Comparison of ENCODE assay signal across 20 cellular contexts in genomic region chr9:137613738-137614523, GRCh38. TPM values are rescaled to one million over a fixed set of nuclear protein-coding genes. Genes with fewer than 3 reads are reported as not detected.
DNase-seq lines count a peak whose midpoint lies in the region; ATAC-seq, FAIRE-seq and TF ChIP-seq lines count a peak whose summit lies in the region.
"Had no signal": no experiment of that assay in that cellular context is flagged by ENCODE, and none has a peak within 500 bp of the region (broad histone marks: within the 10 kb centered on the region; RNA-seq: fewer than 3 reads in every experiment).

No MANE protein-coding gene starts in this region.

- H4K20me1 ChIP-seq in PC-3 (ENCODE audit: low read length) (no peaks in the 10 kb centered on the region), H1 (replicated peaks in 1 of 2; ENCODE audit: control insufficient read depth in 1 of 2, insufficient read depth in 2 of 2, low read length in 2 of 2) (peaks cover 10 to 21% of the 10 kb centered on the region in 2 experiments), OCI-LY7 (ENCODE audit: insufficient read depth, low read length) (no peaks in the 10 kb centered on the region; the same call in 1 of the 2 replicates)

- no peak overlapping the region for H3K4me2 ChIP-seq in PC-3 (ENCODE audit: low read length)
- no peak overlapping the region for H3K4me2 ChIP-seq in H1 (ENCODE audit: insufficient read depth in 1 of 2, low read depth in 2 of 2, low read length in 2 of 2)
- H3K4me2 ChIP-seq in OCI-LY7 (ENCODE audit: low read length) = no peak overlapping the region
- H3K4me2 ChIP-seq: GM23338 had no signal

- DNase-seq in PC-3 (no peak), H1 (ENCODE audit: low read depth in 1 of 2, low spot score in 2 of 2) (no peak), osteocyte (ENCODE audit: extremely low spot score, unreplicated experiment) (no peak), HT-29 (ENCODE audit: low spot score) (no peak), HK-2 (ENCODE audit: unreplicated experiment) (no peak), OCI-LY7 (ENCODE audit: low spot score) (no peak), KBM-7 (no peak)
- DNase-seq: CD4-positive, alpha-beta T cell; kidney glomerular epithelial cell; MV-4-11; NCI-H2029 treated with DMSO at 0.1 percent for 48 hours; NCI-H446; SHP77 treated with DMSO at 0.1 percent for 48 hours; stimulated activated naive CD8-positive, alpha-beta T cell treated with anti-CD3 and anti-CD28 coated beads, Interleukin-15, Interleukin-2, amounts not matched to agents 100 U/mL and 50 U/mL, for 24 hours had no signal

- no peaks in the 10 kb centered on the region for H3K27me3 Mint-ChIP-seq in osteocyte (ENCODE audit: unreplicated experiment)
- H3K27me3 Mint-ChIP-seq: CD4-positive, alpha-beta T cell had no signal

- BruUV-seq in PC-3 (replicated peaks; lab: Mats Ljungman, UMichigan) (no TSS peak), OCI-LY7 (replicated peaks; lab: Mats Ljungman, UMichigan) (no TSS peak)

- H2BK120ac ChIP-seq in H1 (replicated peaks; ENCODE audit: low read depth, low read length) = no peak overlapping the region

- no peak for TF ChIP-seq POLR2A in H1 (IDR thresholded peaks at IDR 0.05; ENCODE audit: control extremely low read depth in 1 of 2, low read depth in 2 of 2, low read length in 2 of 2)

- H4K8ac ChIP-seq in H1 (ENCODE audit: extremely low read depth, insufficient read depth, low read length) = peak overlapping the region; percentile 3; the same call in 1 of the 2 replicates

- ATAC-seq in PC-3 = no peak
- ATAC-seq: right cardiac atrium; stimulated activated naive CD8-positive, alpha-beta T cell treated with anti-CD3 and anti-CD28 coated beads, Interleukin-15, Interleukin-2, amounts not matched to agents 100 U/mL and 50 U/mL, for 24 hours had no signal

- H3K9me2 ChIP-seq in PC-3 (replicated peaks; ENCODE audit: low read length) (no peaks in the 10 kb centered on the region), OCI-LY7 (ENCODE audit: insufficient read depth, low read length) (no peaks in the 10 kb centered on the region)

- H2BK5ac ChIP-seq in H1 (ENCODE audit: low read depth, low read length) = no peak overlapping the region

- H3K23me2 ChIP-seq in H1 (ENCODE audit: low read depth, low read length) = peaks cover 2% of the 10 kb centered on the region; the same call in 1 of the 2 replicates

- peaks cover 5% of the 10 kb centered on the region; the same call in 1 of the 2 replicates for H3K79me1 ChIP-seq in H1 (ENCODE audit: low read depth, low read length)

- H3K9me3 ChIP-seq in PC-3 (ENCODE audit: low read length) (no peaks in the 10 kb centered on the region), H1 (ENCODE audit: insufficient read depth in 2 of 2, low read depth in 1 of 2, low read length in 1 of 2) (no peaks in the 10 kb centered on the region), OCI-LY7 (ENCODE audit: low read length) (no peaks in the 10 kb centered on the region)

- H2AFZ ChIP-seq in PC-3 (ENCODE audit: low read length) (no peak overlapping the region), H1 (ENCODE audit: low read length) (no peak overlapping the region), OCI-LY7 (ENCODE audit: low read length) (no peak overlapping the region)
- H2AFZ ChIP-seq: GM23338 had no signal

- in situ Hi-C loops in KBM-7 (cut with MboI; ENCODE audit: low pct_unique_long_range_greater_than_20kb, low sequenced_read_pairs) = no loop called here

- CTCF ChIA-PET in PC-3 (lab: Charles Lee) = no interaction called here
- CTCF ChIA-PET in H1 (lab: Charles Lee; ENCODE audit: partially characterized antibody) = interaction anchor here (0.6 to 2.4 kb wide), 3 partner anchors 12 to 32 kb away, joined by 3 to 14 read pairs (median 4); no protein-coding TSS in a partner anchor
- CTCF ChIA-PET in OCI-LY7 (lab: Charles Lee; ENCODE audit: unreplicated experiment) = no interaction called here

- peaks cover 3% of the 10 kb centered on the region for H3K36me3 Mint-ChIP-seq in osteocyte (ENCODE audit: unreplicated experiment)

- no peak overlapping the region for H4K5ac ChIP-seq in H1 (ENCODE audit: insufficient read length, low read depth, low read length)

- H3K36me3 ChIP-seq in PC-3 (ENCODE audit: low read depth, low read length) (peaks cover 5% of the 10 kb centered on the region; the same call in 1 of the 2 replicates), H1 (ENCODE audit: control insufficient read depth in 2 of 4, insufficient read depth in 4 of 4, low read length in 3 of 4) (peaks cover 3 to 25% (median 11%) of the 10 kb centered on the region in 4 experiments; a peak in 6 of 8 replicates), OCI-LY7 (ENCODE audit: insufficient read depth, low read length) (peaks cover 49% of the 10 kb centered on the region)

- no peak for FAIRE-seq in H1 (lab: Jason Lieb, UNC)
- FAIRE-seq: astrocyte, urothelium cell line had no signal

- no peak overlapping the region for H2BK15ac ChIP-seq in H1 (ENCODE audit: low read length)

- H3K27ac Mint-ChIP-seq in osteocyte (ENCODE audit: unreplicated experiment) = peak overlapping the region; percentile 84
- H3K27ac Mint-ChIP-seq: CD4-positive, alpha-beta T cell; GM23338; T-helper 2 cell treated with Interferon-gamma antibody and Interleukin-4, amounts not matched to agents 5 μg/mL and 100 μg/mL, for 36 hours had no signal

- H3K56ac ChIP-seq in H1 (replicated peaks; ENCODE audit: insufficient read length, low read depth, low read length) = no peak overlapping the region

- peaks cover 37% of the 10 kb centered on the region for H3K4me1 Mint-ChIP-seq in osteocyte (ENCODE audit: unreplicated experiment)

- peaks cover 57% of the 10 kb centered on the region for H3K79me2 ChIP-seq in PC-3 (ENCODE audit: low read length)
- peaks cover 0 to 16% of the 10 kb centered on the region in 2 experiments; a peak in 2 of 4 replicates for H3K79me2 ChIP-seq in H1 (ENCODE audit: control insufficient read depth in 1 of 2, insufficient read depth in 2 of 2, low read length in 2 of 2)
- H3K79me2 ChIP-seq in OCI-LY7 (ENCODE audit: insufficient read depth, low read depth, low read length) = peaks cover 23% of the 10 kb centered on the region

- H4K91ac ChIP-seq in H1 (replicated peaks; ENCODE audit: insufficient read length, low read length) = peak overlapping the region; percentile 27

- H3K23ac ChIP-seq in H1 (ENCODE audit: insufficient read length) = no peak overlapping the region

- POLR2A ChIA-PET in PC-3 (lab: Charles Lee; ENCODE audit: unreplicated experiment) (no interaction called here), H1 (lab: Charles Lee; ENCODE audit: partially characterized antibody) (interaction anchor here (0.8 to 1.7 kb wide), 3 partner anchors 11 to 61 kb away, joined by 3 to 4 read pairs (median 3); no protein-coding TSS in a partner anchor), OCI-LY7 (lab: Charles Lee) (interaction anchor here (0.6 kb wide), 1 partner anchor 17 kb away, joined by 3 read pairs; no protein-coding TSS in a partner anchor)

- H3K9me3 Mint-ChIP-seq in osteocyte (ENCODE audit: unreplicated experiment) = no peaks in the 10 kb centered on the region
- H3K9me3 Mint-ChIP-seq: CD4-positive, alpha-beta T cell; GM23338; T-helper 2 cell treated with Interferon-gamma antibody and Interleukin-4, amounts not matched to agents 5 μg/mL and 100 μg/mL, for 36 hours had no signal

- no peak for TF ChIP-seq EP300 in H1 (IDR thresholded peaks at IDR 0.05; ENCODE audit: borderline replicate concordance in 1 of 2, low read depth in 2 of 2, low read length in 2 of 2)

- no peak overlapping the region for H2BK12ac ChIP-seq in H1 (ENCODE audit: low read depth, low read length)

- H3K4me1 ChIP-seq in PC-3 (ENCODE audit: insufficient read depth, low read length) = peaks cover 36% of the 10 kb centered on the region
- peaks cover 0 to 9% (median 5%) of the 10 kb centered on the region in 4 experiments; a peak in 4 of 7 replicates for H3K4me1 ChIP-seq in H1 (replicated peaks in 1 of 4; ENCODE audit: control insufficient read depth in 3 of 4, insufficient read depth in 4 of 4, low read length in 3 of 4)
- H3K4me1 ChIP-seq in OCI-LY7 (ENCODE audit: insufficient read depth, low read length, poor library complexity, severe bottlenecking) = peaks cover 33% of the 10 kb centered on the region

- TF ChIP-seq CTCF in C4-2B (conservative IDR thresholded peaks at IDR 0.05) (no peak), PC-3 (conservative IDR thresholded peaks at IDR 0.05; ENCODE audit: low read depth, low read length) (no peak), H1 (IDR thresholded peaks at IDR 0.05; ENCODE audit: control extremely low read depth in 1 of 3, insufficient read depth in 1 of 3, low read depth in 1 of 3, low read length in 3 of 3) (no peak), osteocyte (IDR thresholded peaks at IDR 0.05) (no peak), OCI-LY7 (conservative IDR thresholded peaks at IDR 0.05; ENCODE audit: low read length) (no peak)

- H3K27me3 ChIP-seq in PC-3 (ENCODE audit: low read length) (no peaks in the 10 kb centered on the region), H1 (replicated peaks in 1 of 4; ENCODE audit: control insufficient read depth in 3 of 4, extremely low read depth in 1 of 4, insufficient read depth in 3 of 4, low read length in 3 of 4) (no peaks in the 10 kb centered on the region)

- H3K4me3 ChIP-seq in PC-3 (ENCODE audit: low read length) = no peak overlapping the region
- no peak overlapping the region for H3K4me3 ChIP-seq in H1 (ENCODE audit: extremely low read depth in 1 of 4, insufficient read depth in 2 of 4, low read depth in 3 of 4, low read length in 4 of 4)
- no peak overlapping the region for H3K4me3 ChIP-seq in OCI-LY7 (ENCODE audit: low read depth, low read length, poor library complexity, severe bottlenecking)
- H3K4me3 ChIP-seq: GM23338 had no signal

- no peak overlapping the region for H2AK5ac ChIP-seq in H1 (ENCODE audit: low read depth, low read length)

- no peak overlapping the region for H3K14ac ChIP-seq in H1 (ENCODE audit: insufficient read length)

- no peak overlapping the region for H3K4ac ChIP-seq in H1 (replicated peaks; ENCODE audit: insufficient read length, low read depth, low read length)

- 96% methylated on average over 25 of the region's 27 CpGs; no CpG with 5 or more reads in 1 of the 2 experiments for WGBS in H1 (ENCODE audit: extremely low coverage in 1 of 2, insufficient coverage in 1 of 2, insufficient read length in 1 of 2, insufficient replicate concordance in 2 of 2, low coverage in 1 of 2, low lambda C conversion rate in 2 of 2, missing lambda C conversion rate in 1 of 2), 2 experiments

- no peak overlapping the region for H2BK20ac ChIP-seq in H1 (ENCODE audit: low read length)

- no peak for TF ChIP-seq RAD21 in H1 (IDR thresholded peaks at IDR 0.05 in 1 of 2, conservative IDR thresholded peaks at IDR 0.05 in 1 of 2; ENCODE audit: low read depth in 2 of 2, low read length in 2 of 2)

- H3K18ac ChIP-seq in H1 (ENCODE audit: extremely low read depth, low read length) = no peak overlapping the region

- H3K4me3 Mint-ChIP-seq in osteocyte (ENCODE audit: unreplicated experiment) = no peak overlapping the region
- H3K4me3 Mint-ChIP-seq: CD4-positive, alpha-beta T cell; GM23338; T-helper 2 cell treated with Interferon-gamma antibody and Interleukin-4, amounts not matched to agents 5 μg/mL and 100 μg/mL, for 36 hours had no signal

- H3K9ac ChIP-seq in PC-3 (ENCODE audit: low read length) (no peak overlapping the region), H1 (replicated peaks in 1 of 4; ENCODE audit: extremely low read depth in 1 of 4, low read depth in 3 of 4, low read length in 3 of 4) (no peak overlapping the region)

- no peaks in the 10 kb centered on the region for H3F3A ChIP-seq in PC-3 (ENCODE audit: low read length, unreplicated experiment)

- H3K27ac ChIP-seq in C4-2B (peak overlapping the region; percentile 97), PC-3 (ENCODE audit: low read length) (peak overlapping the region; percentile 99; the same call in 1 of the 2 replicates), H1 (ENCODE audit: low read depth, low read length) (no peak overlapping the region), OCI-LY7 (ENCODE audit: low read depth, low read length, poor library complexity, severe bottlenecking) (no peak overlapping the region)

- intact Hi-C loops in PC-3 (cut with micrococcal nuclease) (no loop called here), OCI-LY7 (cut with micrococcal nuclease; ENCODE audit: unreplicated experiment) (no loop called here)

RNA-seq across cellular contexts. Expression of gene EHMT1, which starts 4.9 kb away (rescaled TPM):
- 42.8 and 76.3 TPM in 2 replicates for total RNA-seq in PC-3 (2014; rRNA removed)
- total RNA-seq in H1 (2021; fragmentation: NEBNext Ultra II Directional; extraction: Animal tissue kit (Norgen Biotek cat#: 25700)) = 163 and 171 TPM in 2 replicates
- polyA plus RNA-seq in H1 (2011; rRNA removed) = 95.7 and 143 TPM in 2 replicates
- 96.0 TPM for polyA plus RNA-seq in H1 (2011; cell fraction: cytosol; rRNA removed)
- polyA plus RNA-seq in H1 (2011; cell fraction: nucleus; rRNA removed) = 204 TPM
- 66.4 to 99.9 TPM (median 90.6 TPM) in 4 replicates for polyA plus RNA-seq in H1 (2012, experiment 1 of 2)
- 56.9 TPM for polyA plus RNA-seq in H1 (2012, experiment 2 of 2)
- polyA plus RNA-seq in H1 (2013, experiment 1 of 2) = 68.1 TPM
- polyA plus RNA-seq in H1 (2013, experiment 2 of 2) = 62.4 TPM
- polyA minus RNA-seq in H1 (2011; rRNA and poly(A)+ RNA removed) = 101 and 107 TPM in 2 replicates
- 93.4 TPM for polyA minus RNA-seq in H1 (2011; cell fraction: cytosol; rRNA and poly(A)+ RNA removed)
- polyA minus RNA-seq in H1 (2011; cell fraction: nucleus; rRNA and poly(A)+ RNA removed) = 95.4 TPM
- total RNA-seq in osteocyte = 88.6 and 93.3 TPM in 2 replicates
- total RNA-seq in HT-29 (2014; rRNA removed; shearing (Covaris generic)) = 76.1 and 85.4 TPM in 2 replicates
- 143 and 145 TPM in 2 replicates for total RNA-seq in OCI-LY7 (2014; rRNA removed; shearing (Covaris generic))
- 291 and 295 TPM in 2 replicates for total RNA-seq in OCI-LY7 (2022)

RNA-seq across cellular contexts. Expression of gene ARRDC1, which starts 8.4 kb away (rescaled TPM):
- total RNA-seq in PC-3 (2014; rRNA removed) (77.5 and 78.0 TPM in 2 replicates), osteocyte (28.7 and 30.2 TPM in 2 replicates), OCI-LY7 (2022) (59.6 and 64.6 TPM in 2 replicates)
- total RNA-seq in H1 (2021; fragmentation: NEBNext Ultra II Directional; extraction: Animal tissue kit (Norgen Biotek cat#: 25700)) = 22.0 and 22.2 TPM in 2 replicates
- 58.4 and 94.0 TPM in 2 replicates for polyA plus RNA-seq in H1 (2011; rRNA removed)
- polyA plus RNA-seq in H1 (2011; cell fraction: cytosol; rRNA removed) = 60.3 TPM
- polyA plus RNA-seq in H1 (2011; cell fraction: nucleus; rRNA removed) = 273 TPM
- polyA plus RNA-seq in H1 (2012, experiment 1 of 2) = 16.4 to 31.5 TPM (median 28.7 TPM) in 4 replicates
- 25.8 TPM for polyA plus RNA-seq in H1 (2012, experiment 2 of 2)
- polyA plus RNA-seq in H1 (2013, experiment 1 of 2) = 31.8 TPM
- 28.5 TPM for polyA plus RNA-seq in H1 (2013, experiment 2 of 2)
- 21.5 and 31.7 TPM in 2 replicates for polyA minus RNA-seq in H1 (2011; rRNA and poly(A)+ RNA removed)
- polyA minus RNA-seq in H1 (2011; cell fraction: cytosol; rRNA and poly(A)+ RNA removed) = 22.1 TPM
- 53.6 TPM for polyA minus RNA-seq in H1 (2011; cell fraction: nucleus; rRNA and poly(A)+ RNA removed)
- 189 and 203 TPM in 2 replicates for total RNA-seq in HT-29 (2014; rRNA removed; shearing (Covaris generic))
- 47.0 and 70.3 TPM in 2 replicates for total RNA-seq in OCI-LY7 (2014; rRNA removed; shearing (Covaris generic))

RNA-seq across cellular contexts. Expression of gene ZMYND19, which starts 23.6 kb away (rescaled TPM):
- total RNA-seq in PC-3 (2014; rRNA removed) (39.5 and 42.6 TPM in 2 replicates), osteocyte (30.3 and 31.4 TPM in 2 replicates), OCI-LY7 (2022) (62.2 and 65.8 TPM in 2 replicates)
- total RNA-seq in H1 (2021; fragmentation: NEBNext Ultra II Directional; extraction: Animal tissue kit (Norgen Biotek cat#: 25700)) = 58.5 and 58.7 TPM in 2 replicates
- 42.4 and 54.0 TPM in 2 replicates for polyA plus RNA-seq in H1 (2011; rRNA removed)
- polyA plus RNA-seq in H1 (2011; cell fraction: cytosol; rRNA removed) = 52.3 TPM
- 115 TPM for polyA plus RNA-seq in H1 (2011; cell fraction: nucleus; rRNA removed)
- 39.3 to 52.7 TPM (median 47.8 TPM) in 4 replicates for polyA plus RNA-seq in H1 (2012, experiment 1 of 2)
- polyA plus RNA-seq in H1 (2012, experiment 2 of 2) = 48.7 TPM
- 33.0 TPM for polyA plus RNA-seq in H1 (2013, experiment 1 of 2)
- polyA plus RNA-seq in H1 (2013, experiment 2 of 2) = 34.1 TPM
- 21.5 and 21.8 TPM in 2 replicates for polyA minus RNA-seq in H1 (2011; rRNA and poly(A)+ RNA removed)
- 23.3 TPM for polyA minus RNA-seq in H1 (2011; cell fraction: cytosol; rRNA and poly(A)+ RNA removed)
- polyA minus RNA-seq in H1 (2011; cell fraction: nucleus; rRNA and poly(A)+ RNA removed) = 31.8 TPM
- total RNA-seq in HT-29 (2014; rRNA removed; shearing (Covaris generic)) = 75.9 and 78.4 TPM in 2 replicates
- 48.4 and 48.5 TPM in 2 replicates for total RNA-seq in OCI-LY7 (2014; rRNA removed; shearing (Covaris generic))

RNA-seq across cellular contexts. Expression of gene DPH7, which starts 35.2 kb away (rescaled TPM):
- total RNA-seq in PC-3 (2014; rRNA removed) (35.1 and 40.9 TPM in 2 replicates), osteocyte (37.3 and 39.5 TPM in 2 replicates), OCI-LY7 (2022) (88.2 and 95.6 TPM in 2 replicates)
- 44.6 and 45.7 TPM in 2 replicates for total RNA-seq in H1 (2021; fragmentation: NEBNext Ultra II Directional; extraction: Animal tissue kit (Norgen Biotek cat#: 25700))
- polyA plus RNA-seq in H1 (2011; rRNA removed) = 45.5 and 50.5 TPM in 2 replicates
- polyA plus RNA-seq in H1 (2011; cell fraction: cytosol; rRNA removed) = 57.0 TPM
- 130 TPM for polyA plus RNA-seq in H1 (2011; cell fraction: nucleus; rRNA removed)
- 36.7 to 45.7 TPM (median 45.2 TPM) in 4 replicates for polyA plus RNA-seq in H1 (2012, experiment 1 of 2)
- polyA plus RNA-seq in H1 (2012, experiment 2 of 2) = 42.0 TPM
- 37.2 TPM for polyA plus RNA-seq in H1 (2013, experiment 1 of 2)
- polyA plus RNA-seq in H1 (2013, experiment 2 of 2) = 32.9 TPM
- 33.4 and 36.2 TPM in 2 replicates for polyA minus RNA-seq in H1 (2011; rRNA and poly(A)+ RNA removed)
- 20.0 TPM for polyA minus RNA-seq in H1 (2011; cell fraction: cytosol; rRNA and poly(A)+ RNA removed)
- 42.4 TPM for polyA minus RNA-seq in H1 (2011; cell fraction: nucleus; rRNA and poly(A)+ RNA removed)
- 52.5 and 54.5 TPM in 2 replicates for total RNA-seq in HT-29 (2014; rRNA removed; shearing (Covaris generic))
- total RNA-seq in OCI-LY7 (2014; rRNA removed; shearing (Covaris generic)) = 71.7 and 72.9 TPM in 2 replicates

Comparison
In these comparisons a context has a peak if more than half of its experiments do, and no peak if none do; other contexts are left out.
1. H3K27ac ChIP-seq: peak in C4-2B (single experiment) and PC-3 (single experiment); none in H1 (single experiment) and OCI-LY7 (single experiment).